In the genomic region with DNA sequence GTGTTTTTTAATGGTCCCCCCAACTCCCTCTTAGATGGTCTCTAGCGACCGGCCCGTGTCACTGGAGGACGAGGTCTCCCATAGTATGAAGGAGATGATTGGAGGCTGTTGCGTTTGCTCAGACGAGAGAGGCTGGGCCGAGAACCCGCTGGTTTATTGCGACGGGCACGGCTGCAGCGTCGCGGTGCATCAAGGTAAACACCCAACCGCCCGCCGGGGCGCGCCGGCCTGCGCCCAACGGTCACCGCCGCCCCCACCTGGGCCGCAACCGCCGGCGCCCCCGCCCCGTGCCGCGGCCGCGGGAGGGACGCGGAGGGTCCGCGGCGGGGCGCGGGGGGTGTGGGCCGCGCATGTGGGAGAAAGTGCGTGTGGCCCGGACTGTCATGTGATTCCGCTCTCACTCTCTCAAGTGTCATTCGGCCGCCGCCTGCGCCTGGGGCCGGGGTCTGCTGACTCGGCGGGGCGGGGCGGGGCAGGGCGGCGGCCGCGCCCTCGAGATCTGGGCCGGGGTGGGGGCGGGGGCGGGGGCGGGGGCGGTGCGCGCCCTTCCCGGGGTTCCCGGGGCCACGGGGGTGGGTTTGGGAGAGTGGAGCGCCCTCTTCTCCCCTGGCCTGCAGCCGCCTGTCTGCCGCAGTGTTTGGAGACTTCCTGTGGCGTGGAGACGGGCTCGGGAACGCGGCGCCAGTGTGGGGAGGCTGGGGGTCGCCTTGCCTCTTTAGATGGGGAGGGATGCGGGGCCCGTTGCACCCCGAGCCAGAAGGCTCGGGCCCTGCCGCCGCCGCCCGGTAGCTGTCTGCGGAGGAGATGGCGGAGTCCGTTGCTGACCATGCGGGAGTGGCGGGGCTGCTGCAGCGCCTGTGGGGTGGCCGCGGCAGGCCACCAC, we compare ENCODE assay signal across 8 cellular contexts. TPM values are rescaled to one million over a fixed set of nuclear protein-coding genes. Genes with fewer than 3 reads are reported as not detected.
DNase-seq lines count a peak whose midpoint lies in the region; ATAC-seq and TF ChIP-seq lines count a peak whose summit lies in the region.

No MANE protein-coding gene starts in this region.

- peak overlapping the region; percentile 73 for H3K23ac ChIP-seq in neuronal stem cell (ENCODE audit: low read depth, low read length, poor library complexity)

- peaks cover 4 to 40% of the 10 kb centered on the region in 2 donors for H3K36me3 ChIP-seq in neuronal stem cell (replicated peaks in 1 of 2; ENCODE audit: control insufficient read depth in 2 of 2, insufficient read depth in 2 of 2, low read length in 2 of 2)

- H2BK15ac ChIP-seq in neuronal stem cell (ENCODE audit: low read length): peak overlapping the region; percentile 33

- CTCF ChIA-PET in RWPE1 (lab: Yijun Ruan, JAX): no interaction called here

- H3K4me1 ChIP-seq in neuronal stem cell (ENCODE audit: control insufficient read depth in 2 of 2, insufficient read depth in 1 of 2, low read depth in 1 of 2, low read length in 2 of 2): peaks cover 3 to 26% of the 10 kb centered on the region in 2 donors

- DNase-seq in RWPE1 (ENCODE audit: low spot score) (no peak), germinal center (ENCODE audit: low spot score) (peak; percentile 59), neuronal stem cell (ENCODE audit: low spot score) (no peak), GOT3 (lab: John Stamatoyannopoulos, UW) (no peak)
- DNase-seq in activated naive CD4-positive, alpha-beta T cell treated with Interleukin-2 at 50 U/mL for 16 hours: peak; percentile 63

- TF ChIP-seq CTCF in RWPE1 (conservative IDR thresholded peaks at IDR 0.05; ENCODE audit: low read depth): no peak

- H3K18ac ChIP-seq in neuronal stem cell (ENCODE audit: low read length): peak overlapping the region; percentile 96

- no peaks in the 10 kb centered on the region for H3K9me3 ChIP-seq in neuronal stem cell (replicated peaks in 1 of 2; ENCODE audit: control insufficient read depth in 2 of 2, insufficient read depth in 1 of 2, low read depth in 1 of 2, low read length in 2 of 2)

- no peaks in the 10 kb centered on the region for H3K27me3 ChIP-seq in neuronal stem cell (ENCODE audit: control insufficient read depth in 3 of 3, insufficient read depth in 3 of 3, low read depth in 1 of 3, low read length in 3 of 3)

- H3K4me3 ChIP-seq in GM08714 (ENCODE audit: low read length): peak overlapping the region; percentile 64
- H3K4me3 ChIP-seq in neuronal stem cell (ENCODE audit: low read length in 2 of 2): peak overlapping the region; percentile 87 to 95

- H3K27ac ChIP-seq in RWPE1: peak overlapping the region; percentile 98
- peak overlapping the region; percentile 77 for H3K27ac ChIP-seq in neuronal stem cell (replicated peaks; ENCODE audit: low read length)

- peak overlapping the region; percentile 31 for H2BK120ac ChIP-seq in neuronal stem cell (ENCODE audit: low read depth, low read length)

- H3K4me2 ChIP-seq in neuronal stem cell (ENCODE audit: insufficient read depth, low read length, poor library complexity, severe bottlenecking): peak overlapping the region; percentile 89

- H3K9ac ChIP-seq in neuronal stem cell (ENCODE audit: low read depth, low read length, poor library complexity): peak overlapping the region; percentile 93

- H3K4ac ChIP-seq in neuronal stem cell (ENCODE audit: low read length): no peak overlapping the region

- ATAC-seq in HG02840 (IDR thresholded peaks at IDR 0.05; ENCODE audit: low FRiP score, unreplicated experiment) (peak; percentile 24), GM21576 (IDR thresholded peaks at IDR 0.05; ENCODE audit: unreplicated experiment) (no peak)

- H2AFZ ChIP-seq in neuronal stem cell (ENCODE audit: low read length): peak overlapping the region; percentile 82

- no peak overlapping the region for H4K91ac ChIP-seq in neuronal stem cell (ENCODE audit: low read depth, low read length, poor library complexity)

- H2AK5ac ChIP-seq in neuronal stem cell (ENCODE audit: low read depth, low read length): peak overlapping the region; percentile 28

- peak overlapping the region; percentile 82 for H3K14ac ChIP-seq in neuronal stem cell (ENCODE audit: low read length)

- H4K8ac ChIP-seq in neuronal stem cell (ENCODE audit: low read depth, low read length): no peak overlapping the region

- H2BK12ac ChIP-seq in neuronal stem cell (ENCODE audit: low read length): peak overlapping the region; percentile 73

- peak overlapping the region; percentile 75 for H2BK5ac ChIP-seq in neuronal stem cell (ENCODE audit: low read length)

- H3K79me1 ChIP-seq in neuronal stem cell (ENCODE audit: low read depth, low read length): peaks cover 7% of the 10 kb centered on the region

- POLR2A ChIA-PET in RWPE1 (lab: Yijun Ruan, JAX; ENCODE audit: low non-redundant PET): no interaction called here

- no CpG with 5 or more reads among the region's 96 CpGs for WGBS in neuronal stem cell (ENCODE audit: extremely low coverage in 2 of 2, insufficient read length in 2 of 2, insufficient replicate concordance in 1 of 2), 2 donors

RNA-seq across cellular contexts. Expression of a gene that starts 0.8 kb away (rescaled TPM):
- polyA plus RNA-seq in neuronal stem cell (2013, experiment 1 of 2): 43.4 TPM
- 44.9 TPM for polyA plus RNA-seq in neuronal stem cell (2013, experiment 2 of 2)

RNA-seq across cellular contexts. Expression of a gene that starts 9.4 kb away (rescaled TPM):
- 57.0 TPM for polyA plus RNA-seq in neuronal stem cell (2013, experiment 1 of 2)
- 57.0 TPM for polyA plus RNA-seq in neuronal stem cell (2013, experiment 2 of 2)

Comparison
In these comparisons a context has a peak if more than half of its experiments do, and no peak if none do; other contexts are left out.
1. DNase-seq: peak in activated naive CD4-positive, alpha-beta T cell treated with Interleukin-2 at 50 U/mL for 16 hours (single experiment) and germinal center (single experiment); none in RWPE1 (single experiment), neuronal stem cell (single experiment) and GOT3 (single experiment).